ENCODE assay signal across 12 cellular contexts in genomic region chr17:27810211-27810901, GRCh38. TPM values are rescaled to one million over a fixed set of nuclear protein-coding genes. Genes with fewer than 3 reads are reported as not detected.
DNase-seq lines count a peak whose midpoint lies in the region; ATAC-seq and TF ChIP-seq lines count a peak whose summit lies in the region.
"Had no signal": no experiment of that assay in that cellular context is flagged by ENCODE, and none has a peak within 500 bp of the region (broad histone marks: within the 10 kb centered on the region; RNA-seq: fewer than 3 reads in every experiment).

No MANE protein-coding gene starts in this region.

- 78% methylated on average over 7 of the region's 7 CpGs for WGBS in mammary epithelial cell (ENCODE audit: low coverage, missing lambda C conversion rate)
- WGBS in suprapubic skin = 59% methylated on average over 7 of the region's 7 CpGs

- H3K4me3 ChIP-seq in mammary epithelial cell (replicated peaks in 1 of 3; ENCODE audit: insufficient read depth in 1 of 3, low read depth in 2 of 3, low read length in 3 of 3) (no peak overlapping the region), suprapubic skin (no peak overlapping the region), uterus (no peak overlapping the region)
- H3K4me3 ChIP-seq: heart right ventricle had no signal

- dilution Hi-C loops in mammary epithelial cell (cut with HindIII; ENCODE audit: low sequenced_read_pairs) = loop anchor here (10.0 kb wide), 1 partner anchor 54 kb away; no protein-coding TSS in a partner anchor

- H3K27ac Mint-ChIP-seq in MCF 10A (ENCODE audit: low read depth, unreplicated experiment) (no peak overlapping the region), type B pancreatic cell (peak overlapping the region; percentile 72)
- peak overlapping the region; percentile 87 for H3K27ac Mint-ChIP-seq in activated T-cell treated with anti-CD3 and anti-CD28 coated beads, Interleukin-2, amount 50 U/mL, for 72 hours

- H3K27ac ChIP-seq in mammary epithelial cell (ENCODE audit: insufficient read depth, low read depth, low read length) (no peak overlapping the region), suprapubic skin (no peak overlapping the region), uterus (no peak overlapping the region)
- H3K27ac ChIP-seq: heart right ventricle had no signal

- H3K4me1 Mint-ChIP-seq in MCF 10A (ENCODE audit: insufficient read depth, unreplicated experiment) (peaks cover 5% of the 10 kb centered on the region), type B pancreatic cell (ENCODE audit: unreplicated experiment) (peaks cover 6% of the 10 kb centered on the region)
- peaks cover 49% of the 10 kb centered on the region for H3K4me1 Mint-ChIP-seq in activated T-cell treated with anti-CD3 and anti-CD28 coated beads, Interleukin-2, amount 50 U/mL, for 72 hours (ENCODE audit: low read depth)

- no peak overlapping the region for H3K4me2 ChIP-seq in mammary epithelial cell (ENCODE audit: insufficient read depth, low read depth, low read length)
- H3K4me2 ChIP-seq: SK-N-SH had no signal

- H3K4me1 ChIP-seq in mammary epithelial cell (ENCODE audit: insufficient read depth, low read length) = peaks cover 5% of the 10 kb centered on the region
- peaks cover 7% of the 10 kb centered on the region for H3K4me1 ChIP-seq in suprapubic skin
- no peaks in the 10 kb centered on the region for H3K4me1 ChIP-seq in uterus
- H3K4me1 ChIP-seq: BE2C had no signal

- no peak for TF ChIP-seq EP300 in suprapubic skin (IDR thresholded peaks at IDR 0.05)

- no peaks in the 10 kb centered on the region for H3K79me2 ChIP-seq in mammary epithelial cell (ENCODE audit: insufficient read depth, low read length)

- DNase-seq in mammary epithelial cell (peak; percentile 10), MCF 10A (ENCODE audit: unreplicated experiment) (no peak), type B pancreatic cell (ENCODE audit: extremely low spot score, unreplicated experiment) (no peak), suprapubic skin (ENCODE audit: low spot score in 2 of 2) (no peak), SW480 (ENCODE audit: low spot score) (no peak), uterus (no peak)
- peak; percentile 66 to 72 for DNase-seq in activated T-cell treated with anti-CD3 and anti-CD28 coated beads, Interleukin-2, amount 50 U/mL, for 72 hours
- DNase-seq: BE2C, heart right ventricle, occipital lobe, SK-N-SH had no signal

- no peaks in the 10 kb centered on the region for H3K36me3 Mint-ChIP-seq in MCF 10A (ENCODE audit: insufficient read depth, unreplicated experiment)
- peaks cover 0 to 3% of the 10 kb centered on the region in 2 donors for H3K36me3 Mint-ChIP-seq in activated T-cell treated with anti-CD3 and anti-CD28 coated beads, Interleukin-2, amount 50 U/mL, for 72 hours (ENCODE audit: insufficient read depth in 2 of 2)
- no peaks in the 10 kb centered on the region for H3K36me3 Mint-ChIP-seq in type B pancreatic cell

- H3K27me3 Mint-ChIP-seq in MCF 10A (ENCODE audit: insufficient read depth, unreplicated experiment) (no peaks in the 10 kb centered on the region), type B pancreatic cell (peaks cover 4% of the 10 kb centered on the region)
- no peaks in the 10 kb centered on the region for H3K27me3 Mint-ChIP-seq in activated T-cell treated with anti-CD3 and anti-CD28 coated beads, Interleukin-2, amount 50 U/mL, for 72 hours (ENCODE audit: low read depth)

- POLR2A ChIA-PET in MCF 10A (lab: Yijun Ruan, JAX) = no interaction called here

- H4K20me1 ChIP-seq in mammary epithelial cell (ENCODE audit: insufficient read depth, low read length) = no peaks in the 10 kb centered on the region

- H3K9me3 Mint-ChIP-seq in MCF 10A (ENCODE audit: unreplicated experiment) (no peaks in the 10 kb centered on the region), type B pancreatic cell (peaks cover 6% of the 10 kb centered on the region)
- H3K9me3 Mint-ChIP-seq in activated T-cell treated with anti-CD3 and anti-CD28 coated beads, Interleukin-2, amount 50 U/mL, for 72 hours = peaks cover 0 to 4% of the 10 kb centered on the region in 2 donors

- TF ChIP-seq POLR2A in suprapubic skin (IDR thresholded peaks at IDR 0.05) (no peak), uterus (IDR thresholded peaks at IDR 0.05) (no peak)

- peak; percentile 44 for ATAC-seq in HG02973 (IDR thresholded peaks at IDR 0.05; ENCODE audit: unreplicated experiment)
- ATAC-seq in activated T-cell treated with anti-CD3 and anti-CD28 coated beads, Interleukin-2, amount 50 U/mL, for 72 hours (replicated peaks in 1 of 2) = peak; percentile 67 to 69
- ATAC-seq: heart right ventricle had no signal

- H3K27me3 ChIP-seq in mammary epithelial cell (ENCODE audit: insufficient read depth, low read length) (no peaks in the 10 kb centered on the region), suprapubic skin (no peaks in the 10 kb centered on the region), uterus (no peaks in the 10 kb centered on the region)
- H3K27me3 ChIP-seq: BE2C, heart right ventricle had no signal

- H3K9me3 ChIP-seq in mammary epithelial cell (replicated peaks; ENCODE audit: insufficient read depth, low read length) = no peaks in the 10 kb centered on the region
- no peaks in the 10 kb centered on the region for H3K9me3 ChIP-seq in suprapubic skin
- H3K9me3 ChIP-seq in uterus = no peaks in the 10 kb centered on the region
- H3K9me3 ChIP-seq: BE2C, heart right ventricle, SK-N-SH had no signal

- in situ Hi-C loops in mammary epithelial cell (cut with MboI; ENCODE audit: low sequenced_read_pairs in 2 of 2) = no loop called here

- H3K9ac ChIP-seq in mammary epithelial cell (ENCODE audit: insufficient read depth, low read length) = no peak overlapping the region
- H3K9ac ChIP-seq: SK-N-SH had no signal

- H2AFZ ChIP-seq in mammary epithelial cell (ENCODE audit: low read depth, low read length) = no peak overlapping the region

- TF ChIP-seq CTCF in mammary epithelial cell (conservative IDR thresholded peaks at IDR 0.05 in 1 of 2, IDR thresholded peaks at IDR 0.05 in 1 of 2; ENCODE audit: extremely low read depth in 1 of 2, insufficient read depth in 1 of 2, low read depth in 1 of 2, low read length in 2 of 2) = no peak
- TF ChIP-seq CTCF in MCF 10A (IDR thresholded peaks at IDR 0.05; ENCODE audit: unreplicated experiment) = no peak
- no peak for TF ChIP-seq CTCF in type B pancreatic cell (conservative IDR thresholded peaks at IDR 0.05)
- no peak for TF ChIP-seq CTCF in suprapubic skin (IDR thresholded peaks at IDR 0.05)
- no peak for TF ChIP-seq CTCF in uterus (IDR thresholded peaks at IDR 0.05)

- no peaks in the 10 kb centered on the region for H3K36me3 ChIP-seq in mammary epithelial cell (ENCODE audit: insufficient read depth, low read length)
- H3K36me3 ChIP-seq in suprapubic skin = no peaks in the 10 kb centered on the region
- no peaks in the 10 kb centered on the region for H3K36me3 ChIP-seq in uterus
- H3K36me3 ChIP-seq: BE2C, heart right ventricle had no signal

- H3K4me3 Mint-ChIP-seq in MCF 10A (ENCODE audit: unreplicated experiment) (no peak overlapping the region), type B pancreatic cell (no peak overlapping the region)
- peak overlapping the region; percentile 76 to 78 for H3K4me3 Mint-ChIP-seq in activated T-cell treated with anti-CD3 and anti-CD28 coated beads, Interleukin-2, amount 50 U/mL, for 72 hours

- no TSS peak for BruUV-seq in mammary epithelial cell (replicated peaks; lab: Mats Ljungman, UMichigan)
- BruUV-seq in MCF 10A (replicated peaks; lab: Mats Ljungman, UMichigan) = no TSS peak

- intact Hi-C loops in mammary epithelial cell (cut with micrococcal nuclease) = no loop called here
- intact Hi-C loops in MCF 10A (cut with micrococcal nuclease) = no loop called here
- intact Hi-C loops in uterus (cut with DNase I; ENCODE audit: low total_unique reads) = no loop called here

- CTCF ChIA-PET in mammary epithelial cell (lab: Charles Lee; ENCODE audit: low non-redundant PET) (no interaction called here), MCF 10A (lab: Yijun Ruan, JAX) (interaction anchor here (1.1 to 22.3 kb wide), 3 partner anchors 8 to 83 kb away, joined by 3 to 445 read pairs (median 51); partner anchors contain the start of gene LYRM9)

RNA-seq across cellular contexts. Expression of gene NOS2, which starts 10.0 kb away (rescaled TPM):
- total RNA-seq in mammary epithelial cell (not detected), MCF 10A (2022) (not detected in 2 replicates), type B pancreatic cell (ENCODE audit: low replicate concordance) (1.1 and 7.6 TPM in 2 replicates), suprapubic skin (under 1 TPM in 3 of 4 donors, not detected in 1; 0.18 to 0.97 (median 0.38) TPM), uterus (1 to 10 TPM in 1 of 4 donors, under 1 TPM in 2, not detected in 1; 0.09 to 2.8 (median 0.62) TPM)
- not detected for polyA plus RNA-seq in mammary epithelial cell
- not detected for polyA minus RNA-seq in mammary epithelial cell
- under 1 TPM; 0.05 to 0.14 TPM for total RNA-seq in activated T-cell treated with anti-CD3 and anti-CD28 coated beads, Interleukin-2, amount 50 U/mL, for 72 hours
- polyA plus RNA-seq: SK-N-SH had no signal

Comparison
In these comparisons a context has a peak if more than half of its experiments do, and no peak if none do; other contexts are left out.
1. DNase-seq: peak in mammary epithelial cell (single experiment) and activated T-cell treated with anti-CD3 and anti-CD28 coated beads, Interleukin-2, amount 50 U/mL, for 72 hours (2 of 2); none in MCF 10A (single experiment), type B pancreatic cell (single experiment), suprapubic skin (0 of 2), SW480 (single experiment) and uterus (0 of 2).
2. H3K4me3 Mint-ChIP-seq: peak in activated T-cell treated with anti-CD3 and anti-CD28 coated beads, Interleukin-2, amount 50 U/mL, for 72 hours (2 of 2); none in MCF 10A (single experiment) and type B pancreatic cell (single experiment).